9 cellular contexts compared by ENCODE assay signal in the genomic region with DNA sequence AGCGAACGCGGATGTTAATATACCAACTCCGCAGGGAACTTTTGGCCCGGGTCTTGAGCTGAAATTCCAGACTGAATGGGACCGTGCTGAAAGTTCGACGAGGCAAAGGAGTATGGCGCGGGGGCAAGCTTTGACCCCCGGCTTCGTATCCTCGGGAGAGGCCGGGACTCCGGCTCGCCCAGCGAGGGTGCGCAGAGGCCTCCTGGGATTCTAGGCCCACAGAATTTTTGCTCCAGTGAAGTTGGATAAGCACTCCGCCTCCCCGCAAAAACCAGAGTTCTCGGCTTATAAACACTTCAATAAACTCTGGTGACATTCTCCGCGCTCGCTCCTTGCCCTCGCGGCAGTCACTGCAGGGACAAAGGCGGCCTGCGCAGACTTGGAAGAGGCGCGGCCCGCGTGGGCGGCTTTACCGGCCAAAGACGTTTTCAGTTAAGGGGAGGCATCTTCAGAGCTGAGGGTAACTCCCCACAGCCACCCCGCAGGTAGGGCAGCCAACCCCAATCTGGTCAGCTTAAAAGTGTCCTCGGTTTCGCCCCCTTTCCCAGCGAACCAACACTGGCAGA.
DNase-seq lines count a peak whose midpoint lies in the region; ATAC-seq, FAIRE-seq and TF ChIP-seq lines count a peak whose summit lies in the region.
"Had no signal": no experiment of that assay in that cellular context is flagged by ENCODE, and none has a peak within 500 bp of the region (broad histone marks: within the 10 kb centered on the region; RNA-seq: fewer than 3 reads in every experiment).

No MANE protein-coding gene starts in this region.

- intact Hi-C loops in activated CD4-positive, alpha-beta T cell treated with anti-CD3 and anti-CD28 coated beads for 36 hours (cut with DNase I, micrococcal nuclease): loop anchor here (5.0 kb wide), 4 partner anchors 94 to 784 kb away; partner anchors contain the start of gene KPNA3 (in 1 of the 2)
- intact Hi-C loops in testis (cut with DNase I; ENCODE audit: low total_unique reads): loop anchor here (5.0 kb wide), 1 partner anchor 46 kb away; no protein-coding TSS in a partner anchor

- POLR2A ChIA-PET in activated CD4-positive, alpha-beta T cell treated with anti-CD3 and anti-CD28 coated beads for 36 hours (lab: Charles Lee): interaction anchor here (0.7 to 0.9 kb wide), 2 partner anchors 130 to 131 kb away, joined by 3 read pairs; partner anchors contain the start of gene TRIM13

- 60 to 68% methylated on average over 39 of the region's 39 CpGs for WGBS in lung, 2 donors
- WGBS in testis, 2 donors: 30% methylated on average over 15 to 39 of the region's 39 CpGs

- peaks cover 4% of the 10 kb centered on the region for H3K36me3 Mint-ChIP-seq in activated CD4-positive, alpha-beta T cell treated with anti-CD3 and anti-CD28 coated beads for 36 hours (ENCODE audit: low read depth)

- TF ChIP-seq CTCF in choroid plexus epithelial cell (conservative IDR thresholded peaks at IDR 0.05; ENCODE audit: low read depth, low read length) (no peak), lung (IDR thresholded peaks at IDR 0.05; ENCODE audit: control extremely low read depth, extremely low read depth) (no peak), testis (IDR thresholded peaks at IDR 0.05) (no peak)

- peaks cover 0 to 3% of the 10 kb centered on the region in 2 donors for H3K9me3 ChIP-seq in lung (ENCODE audit: control insufficient read depth in 2 of 2, insufficient read depth in 1 of 2, low read length in 1 of 2)
- H3K9me3 ChIP-seq in testis: no peaks in the 10 kb centered on the region
- H3K9me3 ChIP-seq: A549 had no signal

- ATAC-seq in activated CD4-positive, alpha-beta T cell treated with anti-CD3 and anti-CD28 coated beads for 36 hours: no peak
- no peak for ATAC-seq in lung (ENCODE audit: insufficient read depth, low FRiP score)
- ATAC-seq: A549 had no signal

- H3K27ac ChIP-seq in lung (ENCODE audit: low read depth in 1 of 2, low read length in 1 of 2) (peak overlapping the region; percentile 34 to 100), testis (peak overlapping the region in 1 of 2 donors; percentile 51)
- H3K27ac ChIP-seq: A549 had no signal

- H3K27me3 Mint-ChIP-seq in activated CD4-positive, alpha-beta T cell treated with anti-CD3 and anti-CD28 coated beads for 36 hours: peaks cover 43% of the 10 kb centered on the region

- TF ChIP-seq POLR2A in testis (IDR thresholded peaks at IDR 0.05) (no peak), GM12892 (IDR thresholded peaks at IDR 0.05; ENCODE audit: low read depth, low read length) (no peak)

- H3K4me1 ChIP-seq in lung (ENCODE audit: control insufficient read depth in 2 of 2, insufficient read depth in 2 of 2, low read length in 2 of 2) (peaks cover 3 to 15% of the 10 kb centered on the region in 2 donors), testis (peaks cover 12% of the 10 kb centered on the region)

- CTCF ChIA-PET in activated CD4-positive, alpha-beta T cell treated with anti-CD3 and anti-CD28 coated beads for 36 hours (lab: Charles Lee): interaction anchor here (0.6 to 2.0 kb wide), 8 partner anchors 12 to 149 kb away, joined by 3 to 8 read pairs (median 3); partner anchors contain the start of gene TRIM13

- H3K9me3 Mint-ChIP-seq in activated CD4-positive, alpha-beta T cell treated with anti-CD3 and anti-CD28 coated beads for 36 hours (ENCODE audit: low read depth): peaks cover 2% of the 10 kb centered on the region

- H3K27ac Mint-ChIP-seq in activated CD4-positive, alpha-beta T cell treated with anti-CD3 and anti-CD28 coated beads for 36 hours: peak overlapping the region; percentile 42

- H3K4me3 ChIP-seq in choroid plexus epithelial cell (ENCODE audit: low read depth, low read length) (peak overlapping the region; percentile 62), lung (peak overlapping the region; percentile 27), testis (peak overlapping the region; percentile 23 to 91)
- H3K4me3 ChIP-seq: A549 had no signal

- H3K27me3 ChIP-seq in lung (ENCODE audit: control insufficient read depth, insufficient read depth): no peaks in the 10 kb centered on the region
- peaks cover 5% of the 10 kb centered on the region for H3K27me3 ChIP-seq in testis

- peak; percentile 15 for DNase-seq in activated CD4-positive, alpha-beta T cell treated with anti-CD3 and anti-CD28 coated beads for 36 hours
- no peak for DNase-seq in activated CD4-positive, alpha-beta T cell treated with anti-CD3 and anti-CD28 coated beads for 1 hour
- DNase-seq in choroid plexus epithelial cell (ENCODE audit: low read depth) (peak; percentile 19), lung (ENCODE audit: low spot score) (no peak), testis (no peak), RKO (ENCODE audit: low spot score) (no peak), GM12892 (ENCODE audit: insufficient read length) (no peak), NCI-H2081 (lab: John Stamatoyannopoulos, UW) (no peak)

- H3K4me1 Mint-ChIP-seq in activated CD4-positive, alpha-beta T cell treated with anti-CD3 and anti-CD28 coated beads for 36 hours: peaks cover 68% of the 10 kb centered on the region

- no peak overlapping the region for H3K4me3 Mint-ChIP-seq in activated CD4-positive, alpha-beta T cell treated with anti-CD3 and anti-CD28 coated beads for 36 hours

- FAIRE-seq in GM12892 (lab: Jason Lieb, UNC): no peak
- FAIRE-seq: A549 had no signal

- H3K36me3 ChIP-seq in lung (ENCODE audit: control insufficient read depth in 2 of 2, insufficient read depth in 2 of 2, low read length in 2 of 2): no peaks in the 10 kb centered on the region
- no peaks in the 10 kb centered on the region for H3K36me3 ChIP-seq in testis (ENCODE audit: low read depth, missing control alignments)

Comparison
In these comparisons a context has a peak if more than half of its experiments do, and no peak if none do; other contexts are left out.
1. DNase-seq: peak in activated CD4-positive, alpha-beta T cell treated with anti-CD3 and anti-CD28 coated beads for 36 hours (single experiment) and choroid plexus epithelial cell (single experiment); none in activated CD4-positive, alpha-beta T cell treated with anti-CD3 and anti-CD28 coated beads for 1 hour (single experiment), lung (single experiment), testis (single experiment), RKO (single experiment), GM12892 (single experiment) and NCI-H2081 (0 of 2).
2. Peak in every context shown above with its lines, with median percentiles within 50 percentile points of each other: H3K4me3 ChIP-seq.